15 cellular contexts compared by ENCODE assay signal in genomic region chr5:140641716-140642115, GRCh38. TPM values are rescaled to one million over a fixed set of nuclear protein-coding genes. Genes with fewer than 3 reads are reported as not detected.
DNase-seq lines count a peak whose midpoint lies in the region; ATAC-seq and TF ChIP-seq lines count a peak whose summit lies in the region.
"Had no signal": no experiment of that assay in that cellular context is flagged by ENCODE, and none has a peak within 500 bp of the region (broad histone marks: within the 10 kb centered on the region; RNA-seq: fewer than 3 reads in every experiment).

No MANE protein-coding gene starts in this region.

- H3K27me3 ChIP-seq in mammary epithelial cell (ENCODE audit: insufficient read depth, low read length): no peaks in the 10 kb centered on the region
- no peaks in the 10 kb centered on the region for H3K27me3 ChIP-seq in naive thymus-derived CD4-positive, alpha-beta T cell (ENCODE audit: control insufficient read depth in 2 of 2, insufficient read depth in 2 of 2, low read length in 2 of 2)

- 91% methylated on average over 7 of the region's 8 CpGs for WGBS in mammary epithelial cell (ENCODE audit: low coverage, missing lambda C conversion rate)

- H3K79me2 ChIP-seq in mammary epithelial cell (ENCODE audit: insufficient read depth, low read length): peaks cover 30% of the 10 kb centered on the region

- no peaks in the 10 kb centered on the region for H3K9me3 Mint-ChIP-seq in MCF 10A (ENCODE audit: unreplicated experiment)
- H3K9me3 Mint-ChIP-seq in naive thymus-derived CD4-positive, alpha-beta T cell: no peaks in the 10 kb centered on the region
- no peaks in the 10 kb centered on the region for H3K9me3 Mint-ChIP-seq in stimulated activated effector memory CD8-positive, alpha-beta T cell treated with anti-CD3 and anti-CD28 coated beads, Interleukin-12 subunit alpha, Interleukin-12 subunit beta, amount 100 ng/mL, for 72 hours
- H3K9me3 Mint-ChIP-seq in effector memory CD8-positive, alpha-beta T cell: no peaks in the 10 kb centered on the region

- dilution Hi-C loops in mammary epithelial cell (cut with HindIII; ENCODE audit: low sequenced_read_pairs): no loop called here

- no peaks in the 10 kb centered on the region for H4K20me1 ChIP-seq in mammary epithelial cell (ENCODE audit: insufficient read depth, low read length)

- H3K4me2 ChIP-seq in mammary epithelial cell (ENCODE audit: insufficient read depth, low read depth, low read length): no peak overlapping the region
- H3K4me2 ChIP-seq: A549 had no signal

- in situ Hi-C loops in mammary epithelial cell (cut with MboI; ENCODE audit: low sequenced_read_pairs in 2 of 2): no loop called here

- POLR2A ChIA-PET in MCF 10A (lab: Yijun Ruan, JAX): interaction anchor here (0.7 to 8.2 kb wide), 5 partner anchors 23 to 994 kb away, joined by 3 to 169 read pairs (median 18); partner anchors contain the start of genes APBB3, EIF4EBP3, HARS1 and HARS2
- POLR2A ChIA-PET in RWPE1 (lab: Yijun Ruan, JAX; ENCODE audit: low non-redundant PET): interaction anchor here (0.9 kb wide), 1 partner anchor 76 kb away, joined by 3 read pairs; no protein-coding TSS in a partner anchor
- POLR2A ChIA-PET in naive thymus-derived CD4-positive, alpha-beta T cell (lab: Charles Lee): interaction anchor here (1.3 kb wide), 1 partner anchor 240 kb away, joined by 3 read pairs; the partner anchor contains the start of gene ANKHD1

- intact Hi-C loops in MCF 10A (cut with micrococcal nuclease) (no loop called here), mammary epithelial cell (cut with micrococcal nuclease) (no loop called here)
- intact Hi-C loops in naive thymus-derived CD4-positive, alpha-beta T cell (cut with micrococcal nuclease): no loop called here

- no peak overlapping the region for H2AFZ ChIP-seq in mammary epithelial cell (ENCODE audit: low read depth, low read length)

- H3K27me3 Mint-ChIP-seq in MCF 10A (ENCODE audit: insufficient read depth, unreplicated experiment): no peaks in the 10 kb centered on the region
- no peaks in the 10 kb centered on the region for H3K27me3 Mint-ChIP-seq in naive thymus-derived CD4-positive, alpha-beta T cell
- no peaks in the 10 kb centered on the region for H3K27me3 Mint-ChIP-seq in effector memory CD8-positive, alpha-beta T cell

- no peak overlapping the region for H3K9ac ChIP-seq in mammary epithelial cell (ENCODE audit: insufficient read depth, low read length)

- DNase-seq in MCF 10A (ENCODE audit: unreplicated experiment) (no peak), mammary epithelial cell (no peak), RWPE1 (ENCODE audit: low spot score) (no peak)
- DNase-seq in naive thymus-derived CD4-positive, alpha-beta T cell: no peak
- no peak for DNase-seq in stimulated activated effector memory CD8-positive, alpha-beta T cell treated with anti-CD3 and anti-CD28 coated beads, Interleukin-12 subunit alpha, Interleukin-12 subunit beta, amount 100 ng/mL, for 72 hours (ENCODE audit: low spot score in 2 of 2)
- no peak for DNase-seq in effector memory CD8-positive, alpha-beta T cell
- DNase-seq: IMR-90, NCI-H187, NCI-H526 treated with DMSO at 0.1 percent for 48 hours, SHP77 treated with DMSO at 0.1 percent for 48 hours had no signal

- no peak for ATAC-seq in naive thymus-derived CD4-positive, alpha-beta T cell
- no peak for ATAC-seq in stimulated activated effector memory CD8-positive, alpha-beta T cell treated with anti-CD3 and anti-CD28 coated beads, Interleukin-12 subunit alpha, Interleukin-12 subunit beta, amount 100 ng/mL, for 72 hours
- ATAC-seq in HG02642 (IDR thresholded peaks at IDR 0.05; ENCODE audit: poor library complexity, unreplicated experiment): no peak
- ATAC-seq in GM19351 (IDR thresholded peaks at IDR 0.05; ENCODE audit: unreplicated experiment): no peak
- no peak for ATAC-seq in effector memory CD8-positive, alpha-beta T cell (replicated peaks)
- ATAC-seq: A549, SK-N-SH treated with all-trans-retinoic acid at 6 μM for 48 hours had no signal

- no peak overlapping the region for H3K27ac ChIP-seq in mammary epithelial cell (ENCODE audit: insufficient read depth, low read depth, low read length)
- H3K27ac ChIP-seq in RWPE1: peak overlapping the region; percentile 47
- no peak overlapping the region for H3K27ac ChIP-seq in naive thymus-derived CD4-positive, alpha-beta T cell (ENCODE audit: low read depth, low read length)
- H3K27ac ChIP-seq: A549 had no signal

- no peaks in the 10 kb centered on the region for H3K9me3 ChIP-seq in mammary epithelial cell (replicated peaks; ENCODE audit: insufficient read depth, low read length)
- H3K9me3 ChIP-seq in naive thymus-derived CD4-positive, alpha-beta T cell (ENCODE audit: control insufficient read depth in 2 of 3, low read length in 3 of 3): no peaks in the 10 kb centered on the region
- H3K9me3 ChIP-seq: A549 had no signal

- no peak overlapping the region for H3K4me3 ChIP-seq in mammary epithelial cell (replicated peaks in 1 of 3; ENCODE audit: insufficient read depth in 1 of 3, low read depth in 2 of 3, low read length in 3 of 3)
- H3K4me3 ChIP-seq in naive thymus-derived CD4-positive, alpha-beta T cell (ENCODE audit: low read length): no peak overlapping the region
- H3K4me3 ChIP-seq: A549 had no signal

- H3K4me1 ChIP-seq in mammary epithelial cell (ENCODE audit: insufficient read depth, low read length): peaks cover 17% of the 10 kb centered on the region
- H3K4me1 ChIP-seq in naive thymus-derived CD4-positive, alpha-beta T cell (ENCODE audit: control insufficient read depth in 2 of 2, insufficient read depth in 2 of 2, low read length in 2 of 2): peaks cover 12 to 14% of the 10 kb centered on the region in 2 donors

- no peak for TF ChIP-seq CTCF in MCF 10A (IDR thresholded peaks at IDR 0.05; ENCODE audit: unreplicated experiment)
- no peak for TF ChIP-seq CTCF in mammary epithelial cell (conservative IDR thresholded peaks at IDR 0.05 in 1 of 2, IDR thresholded peaks at IDR 0.05 in 1 of 2; ENCODE audit: extremely low read depth in 1 of 2, insufficient read depth in 1 of 2, low read depth in 1 of 2, low read length in 2 of 2)
- TF ChIP-seq CTCF in RWPE1 (conservative IDR thresholded peaks at IDR 0.05; ENCODE audit: low read depth): no peak

- H3K36me3 ChIP-seq in mammary epithelial cell (ENCODE audit: insufficient read depth, low read length): peaks cover 9% of the 10 kb centered on the region
- H3K36me3 ChIP-seq in naive thymus-derived CD4-positive, alpha-beta T cell (ENCODE audit: control insufficient read depth in 2 of 3, insufficient read depth in 3 of 3, low read length in 3 of 3): peaks cover 0 to 40% (median 0%) of the 10 kb centered on the region in 3 experiments

- BruUV-seq in MCF 10A (replicated peaks; lab: Mats Ljungman, UMichigan) (no TSS peak), mammary epithelial cell (replicated peaks; lab: Mats Ljungman, UMichigan) (no TSS peak)

- H3K36me3 Mint-ChIP-seq in MCF 10A (ENCODE audit: insufficient read depth, unreplicated experiment): peaks cover 25% of the 10 kb centered on the region
- H3K36me3 Mint-ChIP-seq in naive thymus-derived CD4-positive, alpha-beta T cell: peaks cover 0 to 25% (median 6%) of the 10 kb centered on the region in 5 donors
- peaks cover 47% of the 10 kb centered on the region for H3K36me3 Mint-ChIP-seq in stimulated activated effector memory CD8-positive, alpha-beta T cell treated with anti-CD3 and anti-CD28 coated beads, Interleukin-12 subunit alpha, Interleukin-12 subunit beta, amount 100 ng/mL, for 72 hours
- H3K36me3 Mint-ChIP-seq in effector memory CD8-positive, alpha-beta T cell (ENCODE audit: insufficient read depth): peaks cover 36% of the 10 kb centered on the region

- CTCF ChIA-PET in MCF 10A (lab: Yijun Ruan, JAX): interaction anchor here (0.7 to 2.3 kb wide), 7 partner anchors 9 to 484 kb away, joined by 3 to 9 read pairs (median 4); partner anchors contain the start of gene EIF4EBP3
- CTCF ChIA-PET in mammary epithelial cell (lab: Charles Lee; ENCODE audit: low non-redundant PET): no interaction called here
- CTCF ChIA-PET in RWPE1 (lab: Yijun Ruan, JAX): no interaction called here
- CTCF ChIA-PET in naive thymus-derived CD4-positive, alpha-beta T cell (lab: Charles Lee): interaction anchor here (0.6 to 1.6 kb wide), 2 partner anchors 56 to 69 kb away, joined by 3 to 5 read pairs; no protein-coding TSS in a partner anchor

- no peak overlapping the region for H3K4me3 Mint-ChIP-seq in MCF 10A (ENCODE audit: unreplicated experiment)
- peak overlapping the region in 2 of 10 donors; percentile 23 to 90 for H3K4me3 Mint-ChIP-seq in naive thymus-derived CD4-positive, alpha-beta T cell
- no peak overlapping the region for H3K4me3 Mint-ChIP-seq in stimulated activated effector memory CD8-positive, alpha-beta T cell treated with anti-CD3 and anti-CD28 coated beads, Interleukin-12 subunit alpha, Interleukin-12 subunit beta, amount 100 ng/mL, for 72 hours
- no peak overlapping the region for H3K4me3 Mint-ChIP-seq in effector memory CD8-positive, alpha-beta T cell

- H3K4me1 Mint-ChIP-seq in MCF 10A (ENCODE audit: insufficient read depth, unreplicated experiment): peaks cover 42% of the 10 kb centered on the region
- peaks cover 32 to 74% (median 58%) of the 10 kb centered on the region in 7 donors for H3K4me1 Mint-ChIP-seq in naive thymus-derived CD4-positive, alpha-beta T cell
- H3K4me1 Mint-ChIP-seq in stimulated activated effector memory CD8-positive, alpha-beta T cell treated with anti-CD3 and anti-CD28 coated beads, Interleukin-12 subunit alpha, Interleukin-12 subunit beta, amount 100 ng/mL, for 72 hours: peaks cover 64% of the 10 kb centered on the region
- H3K4me1 Mint-ChIP-seq in effector memory CD8-positive, alpha-beta T cell (ENCODE audit: low read depth in 2 of 2): peaks cover 30 to 34% of the 10 kb centered on the region in 2 donors

- H3K27ac Mint-ChIP-seq in MCF 10A (ENCODE audit: low read depth, unreplicated experiment): peak overlapping the region; percentile 65
- H3K27ac Mint-ChIP-seq in naive thymus-derived CD4-positive, alpha-beta T cell: peak overlapping the region in 6 of 9 donors; percentile 3 to 90 (median 24)
- H3K27ac Mint-ChIP-seq in stimulated activated effector memory CD8-positive, alpha-beta T cell treated with anti-CD3 and anti-CD28 coated beads, Interleukin-12 subunit alpha, Interleukin-12 subunit beta, amount 100 ng/mL, for 72 hours: peak overlapping the region; percentile 70
- peak overlapping the region in 1 of 2 donors; percentile 23 for H3K27ac Mint-ChIP-seq in effector memory CD8-positive, alpha-beta T cell

RNA-seq across cellular contexts. Expression of gene TMCO6, which starts 2.5 kb away (rescaled TPM):
- total RNA-seq in MCF 10A (2022): 15.7 and 17.2 TPM in 2 replicates
- 10 to 100 TPM in 1 of 2 donors, 1 to 10 TPM in 1; 4.0 to 16.5 TPM for total RNA-seq in mammary epithelial cell
- 12.8 TPM for polyA plus RNA-seq in mammary epithelial cell
- polyA minus RNA-seq in mammary epithelial cell: 5.8 TPM
- 10 to 100 TPM; 24.5 to 55.3 (median 36.4) TPM for total RNA-seq in naive thymus-derived CD4-positive, alpha-beta T cell
- 10 to 100 TPM; 17.1 to 20.4 TPM for polyA plus RNA-seq in naive thymus-derived CD4-positive, alpha-beta T cell

RNA-seq across cellular contexts. Expression of gene NDUFA2, which starts 5.7 kb away (rescaled TPM):
- total RNA-seq in MCF 10A (2022) (63.2 and 82.2 TPM in 2 replicates), mammary epithelial cell (10 to 100 TPM; 33.7 to 33.9 TPM)
- polyA plus RNA-seq in mammary epithelial cell: 89.5 TPM
- polyA minus RNA-seq in mammary epithelial cell: 3.0 TPM
- 10 to 100 TPM; 33.2 to 68.7 (median 43.5) TPM for total RNA-seq in naive thymus-derived CD4-positive, alpha-beta T cell
- 100 to 1,000 TPM; 147 to 149 TPM for polyA plus RNA-seq in naive thymus-derived CD4-positive, alpha-beta T cell

RNA-seq across cellular contexts. Expression of gene IK, which starts 5.9 kb away (rescaled TPM):
- total RNA-seq in MCF 10A (2022) (128 and 160 TPM in 2 replicates), mammary epithelial cell (10 to 100 TPM; 56.7 to 67.6 TPM)
- 91.3 TPM for polyA plus RNA-seq in mammary epithelial cell
- polyA minus RNA-seq in mammary epithelial cell: 84.3 TPM
- total RNA-seq in naive thymus-derived CD4-positive, alpha-beta T cell: 100 to 1,000 TPM; 118 to 186 (median 179) TPM
- 100 to 1,000 TPM; 192 to 207 TPM for polyA plus RNA-seq in naive thymus-derived CD4-positive, alpha-beta T cell

RNA-seq across cellular contexts. Expression of gene CD14, which starts 8.7 kb away (rescaled TPM):
- total RNA-seq in MCF 10A (2022): 0.79 and 2.2 TPM in 2 replicates
- 1 to 10 TPM in 1 of 2 donors, under 1 TPM in 1; 0.83 to 2.4 TPM for total RNA-seq in mammary epithelial cell
- polyA plus RNA-seq in mammary epithelial cell: 1.5 TPM
- polyA minus RNA-seq in mammary epithelial cell: 4.0 TPM
- total RNA-seq in naive thymus-derived CD4-positive, alpha-beta T cell: 100 to 1,000 TPM in 1 of 5 experiments, 10 to 100 TPM in 2, 1 to 10 TPM in 1, under 1 TPM in 1; 0.56 to 198 (median 10.1) TPM
- polyA plus RNA-seq in naive thymus-derived CD4-positive, alpha-beta T cell: 1 to 10 TPM; 2.5 to 2.9 TPM
- total RNA-seq: H1 had no signal

RNA-seq across cellular contexts. Expression of gene WDR55, which starts 23.0 kb away (rescaled TPM):
- 35.0 and 36.4 TPM in 2 replicates for total RNA-seq in MCF 10A (2022)
- total RNA-seq in mammary epithelial cell: 10 to 100 TPM; 18.3 to 26.8 TPM
- polyA plus RNA-seq in mammary epithelial cell: 24.7 TPM
- 22.2 TPM for polyA minus RNA-seq in mammary epithelial cell
- total RNA-seq in naive thymus-derived CD4-positive, alpha-beta T cell: 10 to 100 TPM; 28.5 to 47.6 (median 37.8) TPM
- polyA plus RNA-seq in naive thymus-derived CD4-positive, alpha-beta T cell: 10 to 100 TPM; 10.5 to 20.9 TPM

Comparison
In these comparisons a context has a peak if more than half of its experiments do, and no peak if none do; other contexts are left out.
1. CTCF ChIA-PET loops: an anchor here in MCF 10A (0.7 to 2.3 kb wide) and naive thymus-derived CD4-positive, alpha-beta T cell (0.6 to 1.6 kb wide); none called in mammary epithelial cell and RWPE1.